20 cellular contexts compared by ENCODE assay signal in genomic region chr1:162158624-162159271, GRCh38.
"Had no signal": no experiment of that assay in that cellular context is flagged by ENCODE, and none has a peak within 500 bp of the region (broad histone marks: within the 10 kb centered on the region; RNA-seq: fewer than 3 reads in every experiment).

No MANE protein-coding gene starts in this region.

- H3K4me3 ChIP-seq: dorsolateral prefrontal cortex, left lung, right lobe of liver, smooth muscle cell, suprapubic skin, vagina had no signal

- ATAC-seq: left lung; natural killer cell treated with Interleukin-12 subunit alpha and Interleukin-12 subunit beta and Interleukin-15 and Interleukin-18, amount 100 ng/mL, for 72 hours; stimulated activated naive CD8-positive, alpha-beta T cell treated with anti-CD3 and anti-CD28 coated beads, Interleukin-15, amount 100 ng/mL, for 72 hours had no signal

- H3K4me1 ChIP-seq: left lung, parathyroid adenoma had no signal

- H3K4me2 ChIP-seq: smooth muscle cell had no signal

- FAIRE-seq: frontal cortex, keratinocyte had no signal

- H3K79me2 ChIP-seq: parathyroid adenoma had no signal

- DNase-seq: dorsolateral prefrontal cortex; effector CD4-positive, alpha-beta T cell; left lung; mesenchymal stem cell; right lobe of liver; stimulated activated CD4-positive, alpha-beta T cell treated with anti-CD3 and anti-CD28 coated beads, Interleukin-12 subunit alpha, Interleukin-12 subunit beta, amount 100 ng/mL, for 4 hours; stimulated activated CD4-positive, alpha-beta T cell treated with anti-CD3 and anti-CD28 coated beads, Interleukin-1b, Interleukin-23, amount 100 ng/mL, for 48 hours; stimulated activated CD4-positive, alpha-beta T cell treated with anti-CD3 and anti-CD28 coated beads, Interleukin-4, amount 100 ng/mL, for 1 hour; stimulated activated CD8-positive, alpha-beta memory T cell treated with anti-CD3 and anti-CD28 coated beads, Interleukin-4, amount 100 ng/mL, for 48 hours; stimulated activated naive CD4-positive, alpha-beta T cell; stimulated activated naive CD8-positive, alpha-beta T cell treated with anti-CD3 and anti-CD28 coated beads, Interleukin-15, amount 100 ng/mL, for 72 hours; trophoblast cell had no signal

- H3K36me3 ChIP-seq: left lung, neutrophil, right lobe of liver, suprapubic skin, vagina had no signal

- H2AFZ ChIP-seq: parathyroid adenoma had no signal

- H3K27ac ChIP-seq: dorsolateral prefrontal cortex, left lung, neutrophil, parathyroid adenoma, right lobe of liver, suprapubic skin, vagina had no signal

- H3K9me3 ChIP-seq: left lung, neutrophil, right lobe of liver, suprapubic skin, vagina had no signal

- H3K9ac ChIP-seq: parathyroid adenoma had no signal

- H3K27me3 ChIP-seq: dorsolateral prefrontal cortex, left lung, neutrophil, right lobe of liver, suprapubic skin, vagina had no signal
